Comparison of ENCODE assay signal across 1 cellular context in the genomic region with DNA sequence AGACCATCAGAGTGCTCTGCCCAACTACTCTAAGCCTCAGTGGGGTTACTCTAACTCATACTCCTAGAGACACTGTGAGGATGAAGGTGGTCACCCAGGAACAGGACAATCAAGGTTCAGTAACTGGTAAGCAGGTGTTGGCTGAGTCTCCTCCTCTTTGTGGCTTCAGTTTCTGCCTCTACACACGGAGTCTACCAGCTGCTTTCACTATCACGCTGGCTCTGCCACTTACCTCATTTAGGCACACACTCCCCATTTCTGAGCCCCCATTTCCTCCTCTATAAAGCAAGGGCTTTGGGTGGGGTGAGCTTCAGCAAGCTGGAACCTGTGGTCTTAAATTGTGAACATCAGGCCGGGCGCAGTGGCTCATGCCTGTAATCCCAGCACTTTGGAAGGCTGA.
TF ChIP-seq lines count a peak whose summit lies in the region.

No MANE protein-coding gene starts in this region.

TF ChIP-seq in WTC11, 78 proteins besides CTCF, POLR2A, EP300 and RAD21 (continued from another document):
- TF ChIP-seq GRHL2 (CRISPR knock-in tag; IDR thresholded peaks at IDR 0.05; ENCODE audit: insufficient replicate concordance, severe bottlenecking) (no peak), SOX15 (CRISPR knock-in tag; IDR thresholded peaks at IDR 0.05) (no peak), CBFB (CRISPR knock-in tag; IDR thresholded peaks at IDR 0.05; ENCODE audit: low read depth) (no peak), ZNF263 (CRISPR knock-in tag; IDR thresholded peaks at IDR 0.05; ENCODE audit: low read depth) (no peak), TCF7 (CRISPR knock-in tag; IDR thresholded peaks at IDR 0.05; ENCODE audit: low read depth) (no peak), ETV6 (CRISPR knock-in tag; IDR thresholded peaks at IDR 0.05) (no peak), ATF1 (CRISPR knock-in tag; IDR thresholded peaks at IDR 0.05) (no peak), KAT7 (CRISPR knock-in tag; IDR thresholded peaks at IDR 0.05; ENCODE audit: borderline replicate concordance) (no peak)
- TF ChIP-seq, protein P1, sequence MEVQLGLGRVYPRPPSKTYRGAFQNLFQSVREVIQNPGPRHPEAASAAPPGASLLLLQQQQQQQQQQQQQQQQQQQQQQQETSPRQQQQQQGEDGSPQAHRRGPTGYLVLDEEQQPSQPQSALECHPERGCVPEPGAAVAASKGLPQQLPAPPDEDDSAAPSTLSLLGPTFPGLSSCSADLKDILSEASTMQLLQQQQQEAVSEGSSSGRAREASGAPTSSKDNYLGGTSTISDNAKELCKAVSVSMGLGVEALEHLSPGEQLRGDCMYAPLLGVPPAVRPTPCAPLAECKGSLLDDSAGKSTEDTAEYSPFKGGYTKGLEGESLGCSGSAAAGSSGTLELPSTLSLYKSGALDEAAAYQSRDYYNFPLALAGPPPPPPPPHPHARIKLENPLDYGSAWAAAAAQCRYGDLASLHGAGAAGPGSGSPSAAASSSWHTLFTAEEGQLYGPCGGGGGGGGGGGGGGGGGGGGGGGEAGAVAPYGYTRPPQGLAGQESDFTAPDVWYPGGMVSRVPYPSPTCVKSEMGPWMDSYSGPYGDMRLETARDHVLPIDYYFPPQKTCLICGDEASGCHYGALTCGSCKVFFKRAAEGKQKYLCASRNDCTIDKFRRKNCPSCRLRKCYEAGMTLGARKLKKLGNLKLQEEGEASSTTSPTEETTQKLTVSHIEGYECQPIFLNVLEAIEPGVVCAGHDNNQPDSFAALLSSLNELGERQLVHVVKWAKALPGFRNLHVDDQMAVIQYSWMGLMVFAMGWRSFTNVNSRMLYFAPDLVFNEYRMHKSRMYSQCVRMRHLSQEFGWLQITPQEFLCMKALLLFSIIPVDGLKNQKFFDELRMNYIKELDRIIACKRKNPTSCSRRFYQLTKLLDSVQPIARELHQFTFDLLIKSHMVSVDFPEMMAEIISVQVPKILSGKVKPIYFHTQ (CRISPR knock-in tag; IDR thresholded peaks at IDR 0.05), result no peak
